12 cellular contexts compared by ENCODE assay signal in genomic region chr5:133970325-133970671, GRCh38. TPM values are rescaled to one million over a fixed set of nuclear protein-coding genes. Genes with fewer than 3 reads are reported as not detected.
DNase-seq lines count a peak whose midpoint lies in the region; ATAC-seq and TF ChIP-seq lines count a peak whose summit lies in the region.
"Had no signal": no experiment of that assay in that cellular context is flagged by ENCODE, and none has a peak within 500 bp of the region (broad histone marks: within the 10 kb centered on the region; RNA-seq: fewer than 3 reads in every experiment).

No MANE protein-coding gene starts in this region.

- peaks cover 32% of the 10 kb centered on the region for H3K4me1 ChIP-seq in Karpas-422 (ENCODE audit: low read length)
- peaks cover 16% of the 10 kb centered on the region for H3K4me1 ChIP-seq in psoas muscle

- no peak overlapping the region for H2AFZ ChIP-seq in Karpas-422 (ENCODE audit: low read length)

- H3K27me3 Mint-ChIP-seq in activated CD4-positive, alpha-beta T cell treated with anti-CD3 and anti-CD28 coated beads, Interleukin-2, amount 10 ng/mL, durations not matched to agents 24 days and 14 days, result no peaks in the 10 kb centered on the region
- H3K27me3 Mint-ChIP-seq in central memory CD8-positive, alpha-beta T cell, result no peaks in the 10 kb centered on the region

- no peak for TF ChIP-seq CTCF in psoas muscle (IDR thresholded peaks at IDR 0.05)
- no peak for TF ChIP-seq CTCF in brain microvascular endothelial cell (IDR thresholded peaks at IDR 0.05; ENCODE audit: low read depth, low read length, missing control alignments)

- peak overlapping the region; percentile 98 for H3K4me3 Mint-ChIP-seq in activated CD4-positive, alpha-beta T cell treated with anti-CD3 and anti-CD28 coated beads, Interleukin-2, amount 10 ng/mL, durations not matched to agents 24 days and 14 days
- H3K4me3 Mint-ChIP-seq in central memory CD8-positive, alpha-beta T cell, result peak overlapping the region; percentile 99

- no peaks in the 10 kb centered on the region for H3K9me3 Mint-ChIP-seq in activated CD4-positive, alpha-beta T cell treated with anti-CD3 and anti-CD28 coated beads, Interleukin-2, amount 10 ng/mL, durations not matched to agents 24 days and 14 days
- no peaks in the 10 kb centered on the region for H3K9me3 Mint-ChIP-seq in central memory CD8-positive, alpha-beta T cell
- H3K9me3 Mint-ChIP-seq: WTC11 had no signal

- in situ Hi-C loops in brain microvascular endothelial cell (cut with HindIII; ENCODE audit: low pct_ligation_motif_present, low sequenced_read_pairs), result no loop called here

- peaks cover 31% of the 10 kb centered on the region for H3K79me2 ChIP-seq in Karpas-422 (ENCODE audit: low read length)

- H3K9ac ChIP-seq in Karpas-422 (ENCODE audit: low read length), result 0 out of 2 replicates have a peak overlapping the region, but pooled peaks have one; percentile 88

- 80 to 91% (median 88%) methylated on average over 1 of the region's 1 CpG for WGBS in psoas muscle, 3 donors

- no peaks in the 10 kb centered on the region for H3K9me2 ChIP-seq in Karpas-422 (replicated peaks; ENCODE audit: insufficient read depth, low read length)

- H3K4me1 Mint-ChIP-seq in activated CD4-positive, alpha-beta T cell treated with anti-CD3 and anti-CD28 coated beads, Interleukin-2, amount 10 ng/mL, durations not matched to agents 24 days and 14 days, result peaks cover 30% of the 10 kb centered on the region
- peaks cover 27% of the 10 kb centered on the region for H3K4me1 Mint-ChIP-seq in central memory CD8-positive, alpha-beta T cell

- intact Hi-C loops in activated CD4-positive, alpha-beta T cell treated with anti-CD3 and anti-CD28 coated beads, Interleukin-2, amount 10 ng/mL, durations not matched to agents 24 days and 14 days (cut with micrococcal nuclease), result no loop called here
- intact Hi-C loops in psoas muscle (cut with DNase I), result no loop called here

- H3K27me3 ChIP-seq in Karpas-422 (ENCODE audit: low read length) (no peaks in the 10 kb centered on the region), psoas muscle (ENCODE audit: insufficient read depth in 3 of 3, low read length in 2 of 3) (no peaks in the 10 kb centered on the region), brain microvascular endothelial cell (replicated peaks) (no peaks in the 10 kb centered on the region)
- H3K27me3 ChIP-seq: tibial artery had no signal

- H3K9me3 ChIP-seq in Karpas-422 (ENCODE audit: low read length), result no peaks in the 10 kb centered on the region
- H3K9me3 ChIP-seq in psoas muscle, result no peaks in the 10 kb centered on the region
- H3K9me3 ChIP-seq: tibial artery had no signal

- H3K4me3 ChIP-seq in Karpas-422 (ENCODE audit: low read length) (peak overlapping the region; percentile 94; the same call in 1 of the 2 replicates), psoas muscle (no peak overlapping the region), brain microvascular endothelial cell (ENCODE audit: low read depth, low read length) (no peak overlapping the region)
- H3K4me3 ChIP-seq: coronary artery, tibial artery had no signal

- ATAC-seq in central memory CD8-positive, alpha-beta T cell (replicated peaks; ENCODE audit: extremely low read depth, poor library complexity, severe bottlenecking), result no peak
- ATAC-seq in psoas muscle (no peak), HG03432 (IDR thresholded peaks at IDR 0.05; ENCODE audit: unreplicated experiment) (no peak), HG03520 (IDR thresholded peaks at IDR 0.05; ENCODE audit: unreplicated experiment) (no peak)
- ATAC-seq: WTC11 had no signal

- H3K4me2 ChIP-seq in Karpas-422 (ENCODE audit: low read depth, low read length, poor library complexity, severe bottlenecking), result peak overlapping the region; percentile 73

- H3K36me3 ChIP-seq in Karpas-422 (ENCODE audit: insufficient read depth, low read length) (peaks cover 21% of the 10 kb centered on the region; the same call in 1 of the 2 replicates), psoas muscle (ENCODE audit: insufficient read depth in 1 of 2, low read depth in 1 of 2) (peaks cover 13 to 41% of the 10 kb centered on the region in 2 donors), brain microvascular endothelial cell (replicated peaks) (peaks cover 34% of the 10 kb centered on the region)

- H3K27ac ChIP-seq in Karpas-422 (ENCODE audit: low read length) (peak overlapping the region; percentile 64), psoas muscle (peak overlapping the region; percentile 91), brain microvascular endothelial cell (no peak overlapping the region)
- H3K27ac ChIP-seq: coronary artery had no signal

- no peak for DNase-seq in activated CD4-positive, alpha-beta T cell treated with anti-CD3 and anti-CD28 coated beads, Interleukin-2, amount 10 ng/mL, durations not matched to agents 24 days and 14 days
- DNase-seq in activated CD4-positive, alpha-beta T cell treated with anti-CD3 and anti-CD28 coated beads, Interleukin-2, amount 50 U/mL, for 4 hours, result no peak
- DNase-seq in Karpas-422 (no peak), psoas muscle (no peak), brain microvascular endothelial cell (no peak)
- no peak for DNase-seq in central memory CD8-positive, alpha-beta T cell (ENCODE audit: low spot score in 2 of 2)
- DNase-seq: NCI-H524 treated with DMSO at 0.1 percent for 48 hours, tibial artery had no signal

- no peaks in the 10 kb centered on the region for H4K20me1 ChIP-seq in Karpas-422 (ENCODE audit: insufficient read depth, low read depth, low read length)

- H3K36me3 Mint-ChIP-seq in activated CD4-positive, alpha-beta T cell treated with anti-CD3 and anti-CD28 coated beads, Interleukin-2, amount 10 ng/mL, durations not matched to agents 24 days and 14 days (ENCODE audit: low read depth), result peaks cover 59% of the 10 kb centered on the region
- peaks cover 30% of the 10 kb centered on the region for H3K36me3 Mint-ChIP-seq in central memory CD8-positive, alpha-beta T cell (ENCODE audit: insufficient read depth)

- H3K27ac Mint-ChIP-seq in activated CD4-positive, alpha-beta T cell treated with anti-CD3 and anti-CD28 coated beads, Interleukin-2, amount 10 ng/mL, durations not matched to agents 24 days and 14 days, result peak overlapping the region; percentile 68
- H3K27ac Mint-ChIP-seq in central memory CD8-positive, alpha-beta T cell (ENCODE audit: low read depth), result peak overlapping the region; percentile 98

RNA-seq across cellular contexts. Expression of gene C5orf15, which starts 1.9 kb away (rescaled TPM):
- 41.4 and 45.0 TPM in 2 replicates for total RNA-seq in activated CD4-positive, alpha-beta T cell treated with anti-CD3 and anti-CD28 coated beads, Interleukin-2, amount 10 ng/mL, durations not matched to agents 24 days and 14 days
- 20.5 and 57.4 TPM in 2 replicates for total RNA-seq in Karpas-422 (2014; rRNA removed; shearing (Covaris generic); ENCODE audit: low replicate concordance)
- total RNA-seq in psoas muscle, result 10 to 100 TPM; 12.7 to 16.0 (median 13.4) TPM
- 10 to 100 TPM; 13.2 to 29.8 (median 22.9) TPM for polyA plus RNA-seq in psoas muscle

RNA-seq across cellular contexts. Expression of gene VDAC1, which starts 34.5 kb away (rescaled TPM):
- total RNA-seq in activated CD4-positive, alpha-beta T cell treated with anti-CD3 and anti-CD28 coated beads, Interleukin-2, amount 10 ng/mL, durations not matched to agents 24 days and 14 days, result 508 and 515 TPM in 2 replicates
- 218 and 303 TPM in 2 replicates for total RNA-seq in Karpas-422 (2014; rRNA removed; shearing (Covaris generic); ENCODE audit: low replicate concordance)
- 100 to 1,000 TPM; 389 to 592 (median 473) TPM for total RNA-seq in psoas muscle
- polyA plus RNA-seq in psoas muscle, result 100 to 1,000 TPM; 525 to 576 (median 529) TPM
